1 cellular context compared by ENCODE assay signal in the genomic region with DNA sequence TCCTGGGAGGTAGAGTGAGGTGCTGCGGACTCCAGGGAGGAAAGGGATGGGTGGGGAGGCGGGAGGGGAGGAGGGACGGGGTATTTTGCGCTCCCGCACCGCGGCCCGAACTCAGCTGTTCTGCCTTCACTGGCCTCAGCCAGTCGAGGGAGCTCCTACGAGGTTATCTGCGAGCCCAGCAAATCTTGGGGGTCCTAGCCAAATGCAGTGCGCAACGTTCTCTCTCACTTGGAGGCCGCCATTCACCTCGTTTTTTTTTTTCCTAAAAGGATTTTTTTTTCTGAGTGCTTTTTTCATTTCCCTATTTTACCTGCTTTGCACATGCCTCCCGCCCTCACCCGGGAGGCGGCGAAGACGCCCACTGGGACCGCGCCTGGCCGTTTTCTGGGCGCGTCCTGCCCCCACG.
TF ChIP-seq lines count a peak whose summit lies in the region.

No MANE protein-coding gene starts in this region.

TF ChIP-seq in WTC11, 78 proteins besides CTCF, POLR2A, EP300 and RAD21 (continued from another document):
- TF ChIP-seq, protein P1, sequence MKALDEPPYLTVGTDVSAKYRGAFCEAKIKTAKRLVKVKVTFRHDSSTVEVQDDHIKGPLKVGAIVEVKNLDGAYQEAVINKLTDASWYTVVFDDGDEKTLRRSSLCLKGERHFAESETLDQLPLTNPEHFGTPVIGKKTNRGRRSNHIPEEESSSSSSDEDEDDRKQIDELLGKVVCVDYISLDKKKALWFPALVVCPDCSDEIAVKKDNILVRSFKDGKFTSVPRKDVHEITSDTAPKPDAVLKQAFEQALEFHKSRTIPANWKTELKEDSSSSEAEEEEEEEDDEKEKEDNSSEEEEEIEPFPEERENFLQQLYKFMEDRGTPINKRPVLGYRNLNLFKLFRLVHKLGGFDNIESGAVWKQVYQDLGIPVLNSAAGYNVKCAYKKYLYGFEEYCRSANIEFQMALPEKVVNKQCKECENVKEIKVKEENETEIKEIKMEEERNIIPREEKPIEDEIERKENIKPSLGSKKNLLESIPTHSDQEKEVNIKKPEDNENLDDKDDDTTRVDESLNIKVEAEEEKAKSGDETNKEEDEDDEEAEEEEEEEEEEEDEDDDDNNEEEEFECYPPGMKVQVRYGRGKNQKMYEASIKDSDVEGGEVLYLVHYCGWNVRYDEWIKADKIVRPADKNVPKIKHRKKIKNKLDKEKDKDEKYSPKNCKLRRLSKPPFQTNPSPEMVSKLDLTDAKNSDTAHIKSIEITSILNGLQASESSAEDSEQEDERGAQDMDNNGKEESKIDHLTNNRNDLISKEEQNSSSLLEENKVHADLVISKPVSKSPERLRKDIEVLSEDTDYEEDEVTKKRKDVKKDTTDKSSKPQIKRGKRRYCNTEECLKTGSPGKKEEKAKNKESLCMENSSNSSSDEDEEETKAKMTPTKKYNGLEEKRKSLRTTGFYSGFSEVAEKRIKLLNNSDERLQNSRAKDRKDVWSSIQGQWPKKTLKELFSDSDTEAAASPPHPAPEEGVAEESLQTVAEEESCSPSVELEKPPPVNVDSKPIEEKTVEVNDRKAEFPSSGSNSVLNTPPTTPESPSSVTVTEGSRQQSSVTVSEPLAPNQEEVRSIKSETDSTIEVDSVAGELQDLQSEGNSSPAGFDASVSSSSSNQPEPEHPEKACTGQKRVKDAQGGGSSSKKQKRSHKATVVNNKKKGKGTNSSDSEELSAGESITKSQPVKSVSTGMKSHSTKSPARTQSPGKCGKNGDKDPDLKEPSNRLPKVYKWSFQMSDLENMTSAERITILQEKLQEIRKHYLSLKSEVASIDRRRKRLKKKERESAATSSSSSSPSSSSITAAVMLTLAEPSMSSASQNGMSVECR (CRISPR knock-in tag; IDR thresholded peaks at IDR 0.05; ENCODE audit: borderline replicate concordance) = no peak; the same call in 1 of the 2 replicates
- TF ChIP-seq, protein P2, sequence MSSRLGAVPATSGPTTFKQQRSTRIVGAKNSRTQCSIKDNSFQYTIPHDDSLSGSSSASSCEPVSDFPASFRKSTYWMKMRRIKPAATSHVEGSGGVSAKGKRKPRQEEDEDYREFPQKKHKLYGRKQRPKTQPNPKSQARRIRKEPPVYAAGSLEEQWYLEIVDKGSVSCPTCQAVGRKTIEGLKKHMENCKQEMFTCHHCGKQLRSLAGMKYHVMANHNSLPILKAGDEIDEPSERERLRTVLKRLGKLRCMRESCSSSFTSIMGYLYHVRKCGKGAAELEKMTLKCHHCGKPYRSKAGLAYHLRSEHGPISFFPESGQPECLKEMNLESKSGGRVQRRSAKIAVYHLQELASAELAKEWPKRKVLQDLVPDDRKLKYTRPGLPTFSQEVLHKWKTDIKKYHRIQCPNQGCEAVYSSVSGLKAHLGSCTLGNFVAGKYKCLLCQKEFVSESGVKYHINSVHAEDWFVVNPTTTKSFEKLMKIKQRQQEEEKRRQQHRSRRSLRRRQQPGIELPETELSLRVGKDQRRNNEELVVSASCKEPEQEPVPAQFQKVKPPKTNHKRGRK (CRISPR knock-in tag; IDR thresholded peaks at IDR 0.05; ENCODE audit: borderline replicate concordance) = no peak
- TF ChIP-seq RORB (CRISPR knock-in tag; IDR thresholded peaks at IDR 0.05) (no peak), ELF4 (CRISPR knock-in tag; IDR thresholded peaks at IDR 0.05; ENCODE audit: low read depth) (no peak)
TF ChIP-seq in WTC11: peak in this region for 0.
